Comparison of ENCODE assay signal across 10 cellular contexts in genomic region chr16:69727916-69728270, GRCh38. TPM values are rescaled to one million over a fixed set of nuclear protein-coding genes. Genes with fewer than 3 reads are reported as not detected.
A peak's percentile ranks its signal among the peaks of the same experiment; 100 is the strongest.
DNase-seq lines count a peak whose midpoint lies in the region; ATAC-seq and FAIRE-seq lines count a peak whose summit lies in the region.
"Had no signal": no experiment of that assay in that cellular context is flagged by ENCODE, and none has a peak within 500 bp of the region (broad histone marks: within the 10 kb centered on the region; RNA-seq: fewer than 3 reads in every experiment).

No MANE protein-coding gene starts in this region.

- H3K9ac ChIP-seq in Karpas-422 (ENCODE audit: low read length) = no peak overlapping the region; the same call in 1 of the 2 replicates
- H3K9ac ChIP-seq in trophoblast cell (ENCODE audit: low read length) = no peak overlapping the region

- no peak overlapping the region for H3K23ac ChIP-seq in trophoblast cell (ENCODE audit: low read length)

- H3K36me3 ChIP-seq in Karpas-422 (ENCODE audit: insufficient read depth, low read length) = no peaks in the 10 kb centered on the region
- no peaks in the 10 kb centered on the region for H3K36me3 ChIP-seq in trophoblast cell (ENCODE audit: control insufficient read depth in 1 of 2, insufficient read depth in 2 of 2, low read length in 2 of 2)
- H3K36me3 ChIP-seq: neutrophil had no signal

- no peak overlapping the region for H3K18ac ChIP-seq in trophoblast cell (ENCODE audit: low read length)

- H3K9me3 ChIP-seq in Karpas-422 (ENCODE audit: low read length) (no peaks in the 10 kb centered on the region), trophoblast cell (ENCODE audit: insufficient read depth, low read depth, low read length) (no peaks in the 10 kb centered on the region)
- H3K9me3 ChIP-seq: neutrophil had no signal

- peak overlapping the region; percentile 61 for H3K14ac ChIP-seq in trophoblast cell (ENCODE audit: low read length)

- H3K4me1 ChIP-seq in Karpas-422 (ENCODE audit: low read length) = peaks cover 32% of the 10 kb centered on the region
- H3K4me1 ChIP-seq in trophoblast cell (ENCODE audit: control insufficient read depth in 1 of 2, insufficient read depth in 2 of 2, low read length in 2 of 2) = peaks cover 7 to 13% of the 10 kb centered on the region in 2 experiments

- H3K79me1 ChIP-seq in trophoblast cell (ENCODE audit: low read length) = peaks cover 18% of the 10 kb centered on the region

- DNase-seq in DMS153 (lab: John Stamatoyannopoulos, UW) = peak; percentile 20
- DNase-seq in Karpas-422 = no peak
- DNase-seq in caudate nucleus (lab: John Stamatoyannopoulos, UW) = peak in 34 of 61 donors; percentile 2 to 91 (median 42)
- DNase-seq in trophoblast cell = no peak
- DNase-seq in middle frontal gyrus (ENCODE audit: extremely low spot score, low spot score) = no peak
- no peak for DNase-seq in urothelium cell line (ENCODE audit: low spot score)
- DNase-seq in dedifferentiated amniotic fluid mesenchymal stem cell (ENCODE audit: extremely low spot score) = no peak
- DNase-seq: effector CD8-positive, alpha-beta T cell had no signal

- H3K4me3 ChIP-seq in Karpas-422 (ENCODE audit: low read length) = no peak overlapping the region
- no peak overlapping the region for H3K4me3 ChIP-seq in trophoblast cell (ENCODE audit: low read depth, low read length)

- FAIRE-seq in urothelium cell line (lab: Jason Lieb, UNC) = no peak

- peak overlapping the region; percentile 94 for H2BK12ac ChIP-seq in trophoblast cell (ENCODE audit: low read length)

- H3K4me2 ChIP-seq in Karpas-422 (ENCODE audit: low read depth, low read length, poor library complexity, severe bottlenecking) (no peak overlapping the region), trophoblast cell (ENCODE audit: low read length) (no peak overlapping the region)

- H4K8ac ChIP-seq in trophoblast cell (ENCODE audit: low read depth, low read length) = no peak overlapping the region

- ATAC-seq in GM19023 (IDR thresholded peaks at IDR 0.05; ENCODE audit: unreplicated experiment) = no peak

- H2BK120ac ChIP-seq in trophoblast cell (ENCODE audit: insufficient read depth, low read length, poor library complexity) = peak overlapping the region; percentile 72

- H3K27ac ChIP-seq in Karpas-422 (ENCODE audit: low read length) (peak overlapping the region; percentile 86; the same call in 1 of the 2 replicates), caudate nucleus (ENCODE audit: low read depth, low read length) (peak overlapping the region; percentile 94), trophoblast cell (ENCODE audit: low read depth, low read length) (no peak overlapping the region)
- H3K27ac ChIP-seq: neutrophil had no signal

- H3K9me2 ChIP-seq in Karpas-422 (replicated peaks; ENCODE audit: insufficient read depth, low read length) = no peaks in the 10 kb centered on the region

- no peak overlapping the region for H4K12ac ChIP-seq in trophoblast cell (ENCODE audit: low read depth, low read length)

- no peak overlapping the region for H2AK5ac ChIP-seq in trophoblast cell (ENCODE audit: low read length)

- H3K4ac ChIP-seq in trophoblast cell (ENCODE audit: low read depth, low read length) = peak overlapping the region; percentile 4

- H2AFZ ChIP-seq in Karpas-422 (ENCODE audit: low read length) = no peak overlapping the region
- no peak overlapping the region for H2AFZ ChIP-seq in trophoblast cell (ENCODE audit: insufficient read depth, low read length, poor library complexity)

- no peaks in the 10 kb centered on the region for H4K20me1 ChIP-seq in Karpas-422 (ENCODE audit: insufficient read depth, low read depth, low read length)

- H3K27me3 ChIP-seq in Karpas-422 (ENCODE audit: low read length) (no peaks in the 10 kb centered on the region), trophoblast cell (ENCODE audit: insufficient read depth, low read length) (no peaks in the 10 kb centered on the region)

- peak overlapping the region; percentile 45 for H4K91ac ChIP-seq in trophoblast cell (ENCODE audit: low read depth, low read length)

- H3K79me2 ChIP-seq in Karpas-422 (ENCODE audit: low read length) (peaks cover 8% of the 10 kb centered on the region; the same call in 1 of the 2 replicates), trophoblast cell (ENCODE audit: control insufficient read depth, insufficient read depth, low read length, poor library complexity) (no peaks in the 10 kb centered on the region)

- no CpG with 5 or more reads among the region's 5 CpGs for WGBS in trophoblast cell (ENCODE audit: extremely low coverage, insufficient coverage, insufficient read length)

- peak overlapping the region; percentile 38 for H2BK5ac ChIP-seq in trophoblast cell (ENCODE audit: low read depth, low read length, poor library complexity)

RNA-seq across cellular contexts. Expression of gene NQO1, which starts 1.5 kb away (rescaled TPM):
- total RNA-seq in Karpas-422 (2014; rRNA removed; shearing (Covaris generic); ENCODE audit: low replicate concordance) = 16.2 and 19.0 TPM in 2 replicates
- 76.9 and 86.1 TPM in 2 replicates for polyA plus RNA-seq in trophoblast cell (2013)

RNA-seq across cellular contexts. Expression of gene NOB1, which starts 26.8 kb away (rescaled TPM):
- 50.5 and 68.3 TPM in 2 replicates for total RNA-seq in Karpas-422 (2014; rRNA removed; shearing (Covaris generic); ENCODE audit: low replicate concordance)
- 34.5 and 35.3 TPM in 2 replicates for polyA plus RNA-seq in trophoblast cell (2013)

RNA-seq across cellular contexts. Expression of gene WWP2, which starts 34.2 kb away (rescaled TPM):
- 30.7 and 42.0 TPM in 2 replicates for total RNA-seq in Karpas-422 (2014; rRNA removed; shearing (Covaris generic); ENCODE audit: low replicate concordance)
- polyA plus RNA-seq in trophoblast cell (2013) = 16.9 and 17.2 TPM in 2 replicates

Comparison
In these comparisons a context has a peak if more than half of its experiments do, and no peak if none do; other contexts are left out.
1. DNase-seq: peak in DMS153 (single experiment) and caudate nucleus (34 of 61); none in Karpas-422 (single experiment), trophoblast cell (0 of 2), middle frontal gyrus (single experiment), urothelium cell line (single experiment) and dedifferentiated amniotic fluid mesenchymal stem cell (single experiment).